In genomic region chr3:183698760-183699159, GRCh38 we compare ENCODE assay signal across 1 cellular context.
A peak's percentile ranks its signal among the peaks of the same experiment; 100 is the strongest.
TF ChIP-seq lines count a peak whose summit lies in the region.

No MANE protein-coding gene starts in this region.

TF ChIP-seq in HEK293, 187 proteins besides CTCF, POLR2A, EP300 and RAD21 (continued from another document):
- 0 out of 2 replicates have a peak, but pooled peaks have one; percentile 9 for TF ChIP-seq KLF9 (tag by site-specific recombination; IDR thresholded peaks at IDR 0.05; ENCODE audit: low read depth)
